In genomic region chrX:12949927-12950656, GRCh38 we compare ENCODE assay signal across 1 cellular context.
A peak's percentile ranks its signal among the peaks of the same experiment; 100 is the strongest.
TF ChIP-seq lines count a peak whose summit lies in the region.

No MANE protein-coding gene starts in this region.

TF ChIP-seq in K562, 482 proteins besides CTCF, POLR2A, EP300 and RAD21 (continued from another document and continues in another):
- TF ChIP-seq, protein P1, sequence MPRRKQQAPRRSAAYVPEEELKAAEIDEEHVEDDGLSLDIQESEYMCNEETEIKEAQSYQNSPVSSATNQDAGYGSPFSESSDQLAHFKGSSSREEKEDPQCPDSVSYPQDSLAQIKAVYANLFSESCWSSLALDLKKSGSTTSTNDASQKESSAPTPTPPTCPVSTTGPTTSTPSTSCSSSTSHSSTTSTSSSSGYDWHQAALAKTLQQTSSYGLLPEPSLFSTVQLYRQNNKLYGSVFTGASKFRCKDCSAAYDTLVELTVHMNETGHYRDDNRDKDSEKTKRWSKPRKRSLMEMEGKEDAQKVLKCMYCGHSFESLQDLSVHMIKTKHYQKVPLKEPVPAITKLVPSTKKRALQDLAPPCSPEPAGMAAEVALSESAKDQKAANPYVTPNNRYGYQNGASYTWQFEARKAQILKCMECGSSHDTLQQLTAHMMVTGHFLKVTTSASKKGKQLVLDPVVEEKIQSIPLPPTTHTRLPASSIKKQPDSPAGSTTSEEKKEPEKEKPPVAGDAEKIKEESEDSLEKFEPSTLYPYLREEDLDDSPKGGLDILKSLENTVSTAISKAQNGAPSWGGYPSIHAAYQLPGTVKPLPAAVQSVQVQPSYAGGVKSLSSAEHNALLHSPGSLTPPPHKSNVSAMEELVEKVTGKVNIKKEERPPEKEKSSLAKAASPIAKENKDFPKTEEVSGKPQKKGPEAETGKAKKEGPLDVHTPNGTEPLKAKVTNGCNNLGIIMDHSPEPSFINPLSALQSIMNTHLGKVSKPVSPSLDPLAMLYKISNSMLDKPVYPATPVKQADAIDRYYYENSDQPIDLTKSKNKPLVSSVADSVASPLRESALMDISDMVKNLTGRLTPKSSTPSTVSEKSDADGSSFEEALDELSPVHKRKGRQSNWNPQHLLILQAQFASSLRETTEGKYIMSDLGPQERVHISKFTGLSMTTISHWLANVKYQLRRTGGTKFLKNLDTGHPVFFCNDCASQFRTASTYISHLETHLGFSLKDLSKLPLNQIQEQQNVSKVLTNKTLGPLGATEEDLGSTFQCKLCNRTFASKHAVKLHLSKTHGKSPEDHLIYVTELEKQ (CRISPR knock-in tag; IDR thresholded peaks at IDR 0.05): peak; percentile 55; the same call in 1 of the 2 replicates
- TF ChIP-seq PCBP1 (IDR thresholded peaks at IDR 0.05; ENCODE audit: low read depth, low read length, poor library complexity, severe bottlenecking) (no peak), CHD1 (IDR thresholded peaks at IDR 0.05; ENCODE audit: low read length) (no peak), YY1 (IDR thresholded peaks at IDR 0.05; ENCODE audit: borderline replicate concordance in 1 of 3, control insufficient read depth in 1 of 3, extremely low read depth in 1 of 3, insufficient read depth in 3 of 3, insufficient read length in 1 of 3, insufficient replicate concordance in 2 of 3, low read depth in 1 of 3, low read length in 2 of 3) (peak in 1 of 3 experiments; percentile 17), CREB3 (tag; conservative IDR thresholded peaks at IDR 0.05; ENCODE audit: low read depth) (peak; percentile 97), PRPF4 (IDR thresholded peaks at IDR 0.05; ENCODE audit: insufficient read depth, low read depth, low read length, poor library complexity, severe bottlenecking) (no peak), GTF2A2 (tag; IDR thresholded peaks at IDR 0.05) (no peak), ZNF239 (CRISPR knock-in tag; IDR thresholded peaks at IDR 0.05) (no peak), MTA3 (IDR thresholded peaks at IDR 0.05; ENCODE audit: borderline replicate concordance) (no peak), SNAPC5 (CRISPR knock-in tag; IDR thresholded peaks at IDR 0.05) (no peak), SUPT5H (IDR thresholded peaks at IDR 0.05) (no peak), ZNF134 (CRISPR knock-in tag; conservative IDR thresholded peaks at IDR 0.05) (no peak), HDAC3 (IDR thresholded peaks at IDR 0.05; ENCODE audit: borderline replicate concordance, partially characterized antibody) (no peak), ZNF253 (CRISPR knock-in tag; conservative IDR thresholded peaks at IDR 0.05) (no peak), HMG20B (CRISPR knock-in tag; IDR thresholded peaks at IDR 0.05) (no peak), RAD51 (IDR thresholded peaks at IDR 0.05; ENCODE audit: borderline replicate concordance, low read depth) (peak; percentile 99), TBP (optimal IDR thresholded peaks at IDR 0.05; ENCODE audit: low read depth, low read length) (no peak), FOSL1 (tag; conservative IDR thresholded peaks at IDR 0.05) (peak; percentile 51), SIN3A (IDR thresholded peaks at IDR 0.05; ENCODE audit: borderline replicate concordance in 2 of 2, control insufficient read depth in 1 of 2, low read depth in 2 of 2, low read length in 2 of 2) (no peak), POLR2AphosphoS2 (IDR thresholded peaks at IDR 0.05; ENCODE audit: low read length) (no peak), ZNF609 (CRISPR knock-in tag; IDR thresholded peaks at IDR 0.05; ENCODE audit: borderline replicate concordance) (no peak), ZNF217 (CRISPR knock-in tag; IDR thresholded peaks at IDR 0.05) (no peak), NCOA4 (IDR thresholded peaks at IDR 0.05; ENCODE audit: partially characterized antibody) (no peak), ZNF696 (CRISPR knock-in tag; conservative IDR thresholded peaks at IDR 0.05) (no peak), MYBL2 (IDR thresholded peaks at IDR 0.05; ENCODE audit: low read depth) (no peak), MYBL2 (CRISPR knock-in tag; IDR thresholded peaks at IDR 0.05; ENCODE audit: borderline replicate concordance) (no peak)
- TF ChIP-seq, protein P2, sequence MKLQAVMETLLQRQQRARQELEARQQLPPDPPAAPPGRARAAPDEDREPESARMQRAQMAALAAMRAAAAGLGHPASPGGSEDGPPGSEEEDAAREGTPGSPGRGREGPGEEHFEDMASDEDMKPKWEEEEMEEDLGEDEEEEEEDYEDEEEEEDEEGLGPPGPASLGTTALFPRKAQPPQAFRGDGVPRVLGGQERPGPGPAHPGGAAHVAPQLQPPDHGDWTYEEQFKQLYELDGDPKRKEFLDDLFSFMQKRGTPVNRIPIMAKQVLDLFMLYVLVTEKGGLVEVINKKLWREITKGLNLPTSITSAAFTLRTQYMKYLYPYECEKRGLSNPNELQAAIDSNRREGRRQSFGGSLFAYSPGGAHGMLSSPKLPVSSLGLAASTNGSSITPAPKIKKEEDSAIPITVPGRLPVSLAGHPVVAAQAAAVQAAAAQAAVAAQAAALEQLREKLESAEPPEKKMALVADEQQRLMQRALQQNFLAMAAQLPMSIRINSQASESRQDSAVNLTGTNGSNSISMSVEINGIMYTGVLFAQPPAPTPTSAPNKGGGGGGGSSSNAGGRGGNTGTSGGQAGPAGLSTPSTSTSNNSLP (IDR thresholded peaks at IDR 0.05; ENCODE audit: borderline replicate concordance, low read depth, low read length): no peak
- TF ChIP-seq, protein P3, sequence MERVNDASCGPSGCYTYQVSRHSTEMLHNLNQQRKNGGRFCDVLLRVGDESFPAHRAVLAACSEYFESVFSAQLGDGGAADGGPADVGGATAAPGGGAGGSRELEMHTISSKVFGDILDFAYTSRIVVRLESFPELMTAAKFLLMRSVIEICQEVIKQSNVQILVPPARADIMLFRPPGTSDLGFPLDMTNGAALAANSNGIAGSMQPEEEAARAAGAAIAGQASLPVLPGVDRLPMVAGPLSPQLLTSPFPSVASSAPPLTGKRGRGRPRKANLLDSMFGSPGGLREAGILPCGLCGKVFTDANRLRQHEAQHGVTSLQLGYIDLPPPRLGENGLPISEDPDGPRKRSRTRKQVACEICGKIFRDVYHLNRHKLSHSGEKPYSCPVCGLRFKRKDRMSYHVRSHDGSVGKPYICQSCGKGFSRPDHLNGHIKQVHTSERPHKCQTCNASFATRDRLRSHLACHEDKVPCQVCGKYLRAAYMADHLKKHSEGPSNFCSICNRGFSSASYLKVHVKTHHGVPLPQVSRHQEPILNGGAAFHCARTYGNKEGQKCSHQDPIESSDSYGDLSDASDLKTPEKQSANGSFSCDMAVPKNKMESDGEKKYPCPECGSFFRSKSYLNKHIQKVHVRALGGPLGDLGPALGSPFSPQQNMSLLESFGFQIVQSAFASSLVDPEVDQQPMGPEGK (CRISPR knock-in tag; IDR thresholded peaks at IDR 0.05; ENCODE audit: borderline replicate concordance): no peak
- TF ChIP-seq, protein P4, sequence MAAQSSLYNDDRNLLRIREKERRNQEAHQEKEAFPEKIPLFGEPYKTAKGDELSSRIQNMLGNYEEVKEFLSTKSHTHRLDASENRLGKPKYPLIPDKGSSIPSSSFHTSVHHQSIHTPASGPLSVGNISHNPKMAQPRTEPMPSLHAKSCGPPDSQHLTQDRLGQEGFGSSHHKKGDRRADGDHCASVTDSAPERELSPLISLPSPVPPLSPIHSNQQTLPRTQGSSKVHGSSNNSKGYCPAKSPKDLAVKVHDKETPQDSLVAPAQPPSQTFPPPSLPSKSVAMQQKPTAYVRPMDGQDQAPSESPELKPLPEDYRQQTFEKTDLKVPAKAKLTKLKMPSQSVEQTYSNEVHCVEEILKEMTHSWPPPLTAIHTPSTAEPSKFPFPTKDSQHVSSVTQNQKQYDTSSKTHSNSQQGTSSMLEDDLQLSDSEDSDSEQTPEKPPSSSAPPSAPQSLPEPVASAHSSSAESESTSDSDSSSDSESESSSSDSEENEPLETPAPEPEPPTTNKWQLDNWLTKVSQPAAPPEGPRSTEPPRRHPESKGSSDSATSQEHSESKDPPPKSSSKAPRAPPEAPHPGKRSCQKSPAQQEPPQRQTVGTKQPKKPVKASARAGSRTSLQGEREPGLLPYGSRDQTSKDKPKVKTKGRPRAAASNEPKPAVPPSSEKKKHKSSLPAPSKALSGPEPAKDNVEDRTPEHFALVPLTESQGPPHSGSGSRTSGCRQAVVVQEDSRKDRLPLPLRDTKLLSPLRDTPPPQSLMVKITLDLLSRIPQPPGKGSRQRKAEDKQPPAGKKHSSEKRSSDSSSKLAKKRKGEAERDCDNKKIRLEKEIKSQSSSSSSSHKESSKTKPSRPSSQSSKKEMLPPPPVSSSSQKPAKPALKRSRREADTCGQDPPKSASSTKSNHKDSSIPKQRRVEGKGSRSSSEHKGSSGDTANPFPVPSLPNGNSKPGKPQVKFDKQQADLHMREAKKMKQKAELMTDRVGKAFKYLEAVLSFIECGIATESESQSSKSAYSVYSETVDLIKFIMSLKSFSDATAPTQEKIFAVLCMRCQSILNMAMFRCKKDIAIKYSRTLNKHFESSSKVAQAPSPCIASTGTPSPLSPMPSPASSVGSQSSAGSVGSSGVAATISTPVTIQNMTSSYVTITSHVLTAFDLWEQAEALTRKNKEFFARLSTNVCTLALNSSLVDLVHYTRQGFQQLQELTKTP (IDR thresholded peaks at IDR 0.05; ENCODE audit: low read depth in 1 of 2, partially characterized antibody in 2 of 2): peak in 1 of 2 experiments; percentile 22
- TF ChIP-seq, protein P5, sequence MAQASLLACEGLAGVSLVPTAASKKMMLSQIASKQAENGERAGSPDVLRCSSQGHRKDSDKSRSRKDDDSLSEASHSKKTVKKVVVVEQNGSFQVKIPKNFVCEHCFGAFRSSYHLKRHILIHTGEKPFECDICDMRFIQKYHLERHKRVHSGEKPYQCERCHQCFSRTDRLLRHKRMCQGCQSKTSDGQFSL (CRISPR knock-in tag; IDR thresholded peaks at IDR 0.05): no peak
- TF ChIP-seq, protein P5 (tag; IDR thresholded peaks at IDR 0.05): no peak
